ENCODE assay signal across 9 cellular contexts in the genomic region with DNA sequence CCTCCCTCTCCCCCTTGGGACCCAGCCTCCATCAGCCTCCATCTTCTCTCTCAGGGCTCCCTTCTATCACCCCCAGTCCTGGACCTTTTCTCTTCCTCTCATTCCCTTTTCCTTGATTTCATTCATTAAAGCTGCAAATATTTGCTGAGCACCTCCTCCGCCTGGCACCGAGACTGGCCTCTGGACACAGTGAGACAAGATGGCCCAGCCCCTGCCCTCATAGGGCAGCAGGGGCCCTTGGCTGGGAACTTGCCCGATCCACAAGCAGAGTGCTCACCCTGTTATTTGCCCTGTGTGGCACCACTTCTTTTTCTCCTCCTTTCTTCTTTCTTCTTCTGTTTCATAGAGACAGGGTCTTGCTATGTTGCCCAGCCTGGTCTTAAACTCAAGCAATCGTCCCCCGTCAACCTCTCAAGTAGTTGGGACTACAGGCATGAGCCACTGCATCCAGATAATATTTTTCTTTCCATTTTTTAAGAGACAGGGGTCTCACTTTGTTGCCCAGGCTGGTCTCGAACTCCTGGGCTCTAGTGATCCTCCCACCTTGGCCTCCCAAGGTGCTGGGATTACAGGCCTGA. TPM values are rescaled to one million over a fixed set of nuclear protein-coding genes. Genes with fewer than 3 reads are reported as not detected.
DNase-seq lines count a peak whose midpoint lies in the region; ATAC-seq and TF ChIP-seq lines count a peak whose summit lies in the region.
"Had no signal": no experiment of that assay in that cellular context is flagged by ENCODE, and none has a peak within 500 bp of the region (broad histone marks: within the 10 kb centered on the region; RNA-seq: fewer than 3 reads in every experiment).

No MANE protein-coding gene starts in this region.

- no peaks in the 10 kb centered on the region for H3K9me3 Mint-ChIP-seq in endodermal cell

- no peak overlapping the region for H3K27ac Mint-ChIP-seq in endodermal cell

- H3K4me1 ChIP-seq in mucosa of rectum (ENCODE audit: control insufficient read depth in 2 of 2, insufficient read depth in 2 of 2, low read length in 2 of 2) (peaks cover 2 to 9% of the 10 kb centered on the region in 2 donors), upper lobe of right lung (peaks cover 14% of the 10 kb centered on the region), endodermal cell (ENCODE audit: control insufficient read depth, insufficient read depth, low read length) (no peaks in the 10 kb centered on the region)

- H3K27me3 ChIP-seq in dorsolateral prefrontal cortex (no peaks in the 10 kb centered on the region), mucosa of rectum (ENCODE audit: control insufficient read depth in 2 of 2, insufficient read depth in 2 of 2, low read length in 2 of 2) (no peaks in the 10 kb centered on the region), upper lobe of right lung (no peaks in the 10 kb centered on the region), endodermal cell (ENCODE audit: control insufficient read depth, insufficient read depth, low read length, poor library complexity, severe bottlenecking) (no peaks in the 10 kb centered on the region)

- DNase-seq in Right ventricle myocardium inferior (ENCODE audit: missing footprints) (peak; percentile 43), cardiac septum (ENCODE audit: low spot score) (no peak), dorsolateral prefrontal cortex (no peak), upper lobe of right lung (no peak), middle frontal gyrus (ENCODE audit: extremely low spot score, low spot score) (no peak), endodermal cell (no peak)
- DNase-seq: WERI-Rb-1 had no signal

- no peak overlapping the region for H3K4me3 Mint-ChIP-seq in endodermal cell

- no peaks in the 10 kb centered on the region for H3K9me3 ChIP-seq in mucosa of rectum (ENCODE audit: control insufficient read depth in 2 of 2, low read length in 2 of 2)
- H3K9me3 ChIP-seq in upper lobe of right lung: no peaks in the 10 kb centered on the region
- H3K9me3 ChIP-seq in endodermal cell (ENCODE audit: control insufficient read depth, low read length): no peaks in the 10 kb centered on the region

- ATAC-seq in Right ventricle myocardium inferior (no peak), upper lobe of right lung (no peak), GM21390 (IDR thresholded peaks at IDR 0.05; ENCODE audit: unreplicated experiment) (no peak)

- H3K27ac ChIP-seq in dorsolateral prefrontal cortex (peak overlapping the region in 53 of 59 donors; percentile 7 to 92 (median 69)), mucosa of rectum (ENCODE audit: low read depth in 2 of 2, low read length in 2 of 2) (peak overlapping the region; percentile 42 to 56), upper lobe of right lung (peak overlapping the region; percentile 58), endodermal cell (ENCODE audit: low read depth, low read length) (no peak overlapping the region)
- H3K27ac ChIP-seq: WERI-Rb-1 had no signal

- 94% methylated on average over 6 of the region's 6 CpGs for WGBS in endodermal cell (ENCODE audit: insufficient coverage in 1 of 2, insufficient read length in 1 of 2), 2 experiments

- no peak overlapping the region for H3K4me3 ChIP-seq in dorsolateral prefrontal cortex
- H3K4me3 ChIP-seq in mucosa of rectum (ENCODE audit: low read length in 2 of 2): no peak overlapping the region
- H3K4me3 ChIP-seq in upper lobe of right lung: no peak overlapping the region
- H3K4me3 ChIP-seq in endodermal cell (ENCODE audit: low read length): no peak overlapping the region

- H3K36me3 Mint-ChIP-seq in endodermal cell (ENCODE audit: low read depth): no peaks in the 10 kb centered on the region

- H3K27me3 Mint-ChIP-seq in endodermal cell (ENCODE audit: insufficient read depth): no peaks in the 10 kb centered on the region

- no peaks in the 10 kb centered on the region for H3K36me3 ChIP-seq in mucosa of rectum (ENCODE audit: control insufficient read depth in 2 of 2, insufficient read depth in 2 of 2, low read length in 2 of 2)
- no peaks in the 10 kb centered on the region for H3K36me3 ChIP-seq in upper lobe of right lung
- no peaks in the 10 kb centered on the region for H3K36me3 ChIP-seq in endodermal cell (ENCODE audit: control insufficient read depth, insufficient read depth, low read length)
- H3K36me3 ChIP-seq: WERI-Rb-1 had no signal

- TF ChIP-seq CTCF in dorsolateral prefrontal cortex (IDR thresholded peaks at IDR 0.05 in 54 of 56, conservative IDR thresholded peaks at IDR 0.05 in 2 of 56; ENCODE audit: low read depth in 1 of 56, partially characterized antibody in 56 of 56) (no peak), upper lobe of right lung (IDR thresholded peaks at IDR 0.05) (no peak), endodermal cell (conservative IDR thresholded peaks at IDR 0.05) (no peak)

- intact Hi-C loops in Right ventricle myocardium inferior (cut with DNase I): no loop called here
- intact Hi-C loops in cardiac septum (cut with DNase I): no loop called here
- intact Hi-C loops in dorsolateral prefrontal cortex (cut with DNase I): no loop called here
- intact Hi-C loops in upper lobe of right lung (cut with DNase I): no loop called here

- H3K4me1 Mint-ChIP-seq in endodermal cell: peaks cover 7% of the 10 kb centered on the region

- H3K9ac ChIP-seq in mucosa of rectum (ENCODE audit: low read depth in 1 of 2, low read length in 2 of 2) (no peak overlapping the region), endodermal cell (ENCODE audit: extremely low read depth, low read length, poor library complexity, severe bottlenecking) (no peak overlapping the region)

RNA-seq across cellular contexts. Expression of a gene that starts 47.2 kb away (rescaled TPM):
- total RNA-seq in Right ventricle myocardium inferior (4.6 TPM), cardiac septum (12.6 TPM), dorsolateral prefrontal cortex (10 to 100 TPM in 102 of 120 experiments, 1 to 10 TPM in 18; 4.7 to 34.0 (median 13.8) TPM), upper lobe of right lung (9.6 TPM), endodermal cell (1 to 10 TPM; 6.8 to 8.1 TPM)
- 48.3 TPM for polyA plus RNA-seq in endodermal cell (2013, experiment 1 of 2)
- 51.1 TPM for polyA plus RNA-seq in endodermal cell (2013, experiment 2 of 2)
